ENCODE assay signal across 1 cellular context in the genomic region with DNA sequence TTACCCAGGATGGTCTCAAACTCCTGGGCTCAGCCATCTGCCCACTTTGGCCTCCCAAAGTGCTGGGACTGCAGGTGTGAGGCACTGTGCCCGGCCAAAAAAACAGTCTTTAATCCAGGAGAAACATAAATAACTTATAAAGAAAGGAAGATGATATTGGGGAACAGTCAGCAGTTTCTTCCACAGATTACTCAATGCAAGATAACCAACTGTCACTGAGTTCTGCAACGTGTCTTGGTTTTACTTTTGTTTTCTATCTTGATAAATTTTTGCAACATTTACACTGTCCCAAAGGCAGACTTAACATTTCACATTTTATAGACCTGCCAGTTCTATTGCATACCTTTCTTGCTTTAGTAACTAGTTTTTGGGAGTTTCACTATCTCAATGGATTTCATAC.
TF ChIP-seq lines count a peak whose summit lies in the region.

No MANE protein-coding gene starts in this region.

TF ChIP-seq in K562, 482 proteins besides CTCF, POLR2A, EP300 and RAD21 (continued from another document):
- TF ChIP-seq TFAM (CRISPR knock-in tag; conservative IDR thresholded peaks at IDR 0.05), result no peak
- TF ChIP-seq, protein P1, sequence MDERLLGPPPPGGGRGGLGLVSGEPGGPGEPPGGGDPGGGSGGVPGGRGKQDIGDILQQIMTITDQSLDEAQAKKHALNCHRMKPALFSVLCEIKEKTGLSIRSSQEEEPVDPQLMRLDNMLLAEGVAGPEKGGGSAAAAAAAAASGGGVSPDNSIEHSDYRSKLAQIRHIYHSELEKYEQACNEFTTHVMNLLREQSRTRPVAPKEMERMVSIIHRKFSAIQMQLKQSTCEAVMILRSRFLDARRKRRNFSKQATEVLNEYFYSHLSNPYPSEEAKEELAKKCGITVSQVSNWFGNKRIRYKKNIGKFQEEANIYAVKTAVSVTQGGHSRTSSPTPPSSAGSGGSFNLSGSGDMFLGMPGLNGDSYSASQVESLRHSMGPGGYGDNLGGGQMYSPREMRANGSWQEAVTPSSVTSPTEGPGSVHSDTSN (CRISPR knock-in tag; IDR thresholded peaks at IDR 0.05; ENCODE audit: low read depth), result no peak
- TF ChIP-seq, protein P1 (tag; conservative IDR thresholded peaks at IDR 0.05; ENCODE audit: low read depth), result 0 out of 2 replicates have a peak, but pooled peaks have one; percentile 23
- TF ChIP-seq, protein P2, sequence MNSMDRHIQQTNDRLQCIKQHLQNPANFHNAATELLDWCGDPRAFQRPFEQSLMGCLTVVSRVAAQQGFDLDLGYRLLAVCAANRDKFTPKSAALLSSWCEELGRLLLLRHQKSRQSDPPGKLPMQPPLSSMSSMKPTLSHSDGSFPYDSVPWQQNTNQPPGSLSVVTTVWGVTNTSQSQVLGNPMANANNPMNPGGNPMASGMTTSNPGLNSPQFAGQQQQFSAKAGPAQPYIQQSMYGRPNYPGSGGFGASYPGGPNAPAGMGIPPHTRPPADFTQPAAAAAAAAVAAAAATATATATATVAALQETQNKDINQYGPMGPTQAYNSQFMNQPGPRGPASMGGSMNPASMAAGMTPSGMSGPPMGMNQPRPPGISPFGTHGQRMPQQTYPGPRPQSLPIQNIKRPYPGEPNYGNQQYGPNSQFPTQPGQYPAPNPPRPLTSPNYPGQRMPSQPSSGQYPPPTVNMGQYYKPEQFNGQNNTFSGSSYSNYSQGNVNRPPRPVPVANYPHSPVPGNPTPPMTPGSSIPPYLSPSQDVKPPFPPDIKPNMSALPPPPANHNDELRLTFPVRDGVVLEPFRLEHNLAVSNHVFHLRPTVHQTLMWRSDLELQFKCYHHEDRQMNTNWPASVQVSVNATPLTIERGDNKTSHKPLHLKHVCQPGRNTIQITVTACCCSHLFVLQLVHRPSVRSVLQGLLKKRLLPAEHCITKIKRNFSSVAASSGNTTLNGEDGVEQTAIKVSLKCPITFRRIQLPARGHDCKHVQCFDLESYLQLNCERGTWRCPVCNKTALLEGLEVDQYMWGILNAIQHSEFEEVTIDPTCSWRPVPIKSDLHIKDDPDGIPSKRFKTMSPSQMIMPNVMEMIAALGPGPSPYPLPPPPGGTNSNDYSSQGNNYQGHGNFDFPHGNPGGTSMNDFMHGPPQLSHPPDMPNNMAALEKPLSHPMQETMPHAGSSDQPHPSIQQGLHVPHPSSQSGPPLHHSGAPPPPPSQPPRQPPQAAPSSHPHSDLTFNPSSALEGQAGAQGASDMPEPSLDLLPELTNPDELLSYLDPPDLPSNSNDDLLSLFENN (IDR thresholded peaks at IDR 0.05; ENCODE audit: low read depth in 2 of 2, low read length in 2 of 2), result no peak
- TF ChIP-seq MAFG (tag; conservative IDR thresholded peaks at IDR 0.05), result peak; percentile 76
